Comparison of ENCODE assay signal across 17 cellular contexts in the genomic region with DNA sequence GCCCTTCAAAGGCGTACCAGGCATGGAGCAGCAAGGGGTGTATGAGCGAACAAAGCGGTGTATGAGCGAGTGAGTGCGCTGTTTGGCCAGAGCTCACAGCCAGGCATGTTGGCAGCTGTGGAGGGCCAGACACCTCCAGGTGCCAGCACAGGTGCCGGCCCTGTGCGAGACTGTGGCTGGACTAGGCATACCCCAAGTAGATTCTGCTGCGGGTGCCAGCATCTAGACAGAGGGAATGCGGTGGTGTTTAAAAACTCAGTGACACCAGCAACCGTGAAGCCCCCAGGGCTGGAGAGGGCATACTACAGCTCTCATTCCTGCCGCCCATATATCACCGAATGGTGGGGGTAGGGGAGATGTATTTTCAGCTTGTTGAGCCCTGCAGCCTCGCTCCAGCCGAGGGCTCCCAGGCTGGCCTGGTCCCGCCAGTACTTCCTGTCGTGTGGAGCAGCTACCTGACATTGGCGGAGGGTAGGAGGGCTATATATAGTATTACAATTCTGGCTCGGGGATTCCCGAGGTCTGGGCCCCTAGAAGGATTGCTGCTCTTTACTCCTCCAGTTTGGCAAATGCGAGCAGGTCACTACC.
DNase-seq lines count a peak whose midpoint lies in the region; ATAC-seq, FAIRE-seq and TF ChIP-seq lines count a peak whose summit lies in the region.
"Had no signal": no experiment of that assay in that cellular context is flagged by ENCODE, and none has a peak within 500 bp of the region (broad histone marks: within the 10 kb centered on the region; RNA-seq: fewer than 3 reads in every experiment).

No MANE protein-coding gene starts in this region.

- H3K4me1 ChIP-seq in kidney (ENCODE audit: control insufficient read depth in 1 of 2, insufficient read depth in 1 of 2, low read depth in 1 of 2, low read length in 2 of 2) (no peaks in the 10 kb centered on the region), sigmoid colon (no peaks in the 10 kb centered on the region)
- H3K4me1 ChIP-seq: Peyer's patch had no signal

- WGBS in sigmoid colon, 2 donors, result 96% methylated on average over 20 of the region's 20 CpGs

- no peak overlapping the region for H3K27ac Mint-ChIP-seq in activated T-helper 17 cell treated with anti-CD3 and anti-CD28 coated beads, Interleukin-2, amount 50 U/mL, for 72 hours
- H3K27ac Mint-ChIP-seq: CD4-positive, alpha-beta T cell had no signal

- H3K27ac ChIP-seq in kidney (ENCODE audit: low read depth in 2 of 2, low read length in 2 of 2), result no peak overlapping the region
- no peak overlapping the region for H3K27ac ChIP-seq in sigmoid colon
- H3K27ac ChIP-seq: Peyer's patch had no signal

- no peak for TF ChIP-seq CTCF in kidney (IDR thresholded peaks at IDR 0.05; ENCODE audit: borderline replicate concordance, extremely low read depth, insufficient read depth)
- TF ChIP-seq CTCF in sigmoid colon (IDR thresholded peaks at IDR 0.05), result no peak

- DNase-seq in DMS53 (lab: John Stamatoyannopoulos, UW), result peak; percentile 85
- peak; percentile 4 for DNase-seq in HuH-7.5 (ENCODE audit: low spot score)
- peak; percentile 53 for DNase-seq in kidney
- peak; percentile 38 for DNase-seq in sigmoid colon
- DNase-seq in globus pallidus (ENCODE audit: low spot score), result no peak
- no peak for DNase-seq in NCI-H2171 (lab: John Stamatoyannopoulos, UW)
- DNase-seq in T-helper 9 cell, result no peak
- DNase-seq: Calu3; CD4-positive, alpha-beta T cell; MM.1S; NCI-H1105 treated with DMSO at 0.1 percent for 48 hours; NCI-H1930; NCI-H2171 treated with DMSO at 0.1 percent for 48 hours; NCI-H774; Peyer's patch; SIG-M5 had no signal

- no peaks in the 10 kb centered on the region for H3K9me3 Mint-ChIP-seq in activated T-helper 17 cell treated with anti-CD3 and anti-CD28 coated beads, Interleukin-2, amount 50 U/mL, for 72 hours
- H3K9me3 Mint-ChIP-seq: CD4-positive, alpha-beta T cell had no signal

- no peak overlapping the region for H3K4me3 Mint-ChIP-seq in activated T-helper 17 cell treated with anti-CD3 and anti-CD28 coated beads, Interleukin-2, amount 50 U/mL, for 72 hours
- H3K4me3 Mint-ChIP-seq: CD4-positive, alpha-beta T cell had no signal

- no peak for FAIRE-seq in kidney (lab: Jason Lieb, UNC)

- no peak overlapping the region for H3K9ac ChIP-seq in kidney (ENCODE audit: low read length in 2 of 2)

- intact Hi-C loops in kidney (cut with DNase I), result no loop called here
- intact Hi-C loops in sigmoid colon (cut with DNase I), result no loop called here

- H3K4me3 ChIP-seq in kidney (ENCODE audit: low read length in 2 of 2), result no peak overlapping the region
- H3K4me3 ChIP-seq in sigmoid colon, result no peak overlapping the region
- H3K4me3 ChIP-seq: Peyer's patch had no signal

- TF ChIP-seq POLR2A in sigmoid colon (IDR thresholded peaks at IDR 0.05), result no peak

- no peak for TF ChIP-seq EP300 in sigmoid colon (IDR thresholded peaks at IDR 0.05)

- no peaks in the 10 kb centered on the region for H3K27me3 Mint-ChIP-seq in activated T-helper 17 cell treated with anti-CD3 and anti-CD28 coated beads, Interleukin-2, amount 50 U/mL, for 72 hours
- H3K27me3 Mint-ChIP-seq: CD4-positive, alpha-beta T cell had no signal

- no peak for ATAC-seq in activated T-helper 17 cell treated with anti-CD3 and anti-CD28 coated beads, Interleukin-2, amount 50 U/mL, for 72 hours (replicated peaks)

- no peaks in the 10 kb centered on the region for H3K27me3 ChIP-seq in sigmoid colon
- H3K27me3 ChIP-seq: Peyer's patch had no signal

- H3K36me3 Mint-ChIP-seq in activated T-helper 17 cell treated with anti-CD3 and anti-CD28 coated beads, Interleukin-2, amount 50 U/mL, for 72 hours (ENCODE audit: low read depth), result no peaks in the 10 kb centered on the region

- no peaks in the 10 kb centered on the region for H3K4me1 Mint-ChIP-seq in activated T-helper 17 cell treated with anti-CD3 and anti-CD28 coated beads, Interleukin-2, amount 50 U/mL, for 72 hours

- no peaks in the 10 kb centered on the region for H3K36me3 ChIP-seq in kidney (ENCODE audit: control insufficient read depth in 1 of 2, insufficient read depth in 2 of 2, low read length in 2 of 2)
- no peaks in the 10 kb centered on the region for H3K36me3 ChIP-seq in sigmoid colon
- H3K36me3 ChIP-seq: Peyer's patch had no signal

- H3K9me3 ChIP-seq in kidney (ENCODE audit: control insufficient read depth in 1 of 2, low read length in 2 of 2), result no peaks in the 10 kb centered on the region
- H3K9me3 ChIP-seq in sigmoid colon, result no peaks in the 10 kb centered on the region
- H3K9me3 ChIP-seq: Peyer's patch had no signal

Comparison
In these comparisons a context has a peak if more than half of its experiments do, and no peak if none do; other contexts are left out.
1. DNase-seq: peak in DMS53 (single experiment), HuH-7.5 (single experiment), kidney (single experiment) and sigmoid colon (single experiment); none in globus pallidus (single experiment), NCI-H2171 (single experiment) and T-helper 9 cell (single experiment).